16 cellular contexts compared by ENCODE assay signal in genomic region chr6:56996401-56996800, GRCh38. TPM values are rescaled to one million over a fixed set of nuclear protein-coding genes. Genes with fewer than 3 reads are reported as not detected.
"Had no signal": no experiment of that assay in that cellular context is flagged by ENCODE, and none has a peak within 500 bp of the region (broad histone marks: within the 10 kb centered on the region; RNA-seq: fewer than 3 reads in every experiment).

No MANE protein-coding gene starts in this region.

- H3K27me3 ChIP-seq: colonic mucosa, hepatocyte, right atrium auricular region had no signal

- H3K4me1 ChIP-seq: colonic mucosa, right atrium auricular region had no signal

- H3K9me3 ChIP-seq: colonic mucosa had no signal

- H3K4me3 ChIP-seq: colonic mucosa, hepatocyte, right atrium auricular region, smooth muscle cell had no signal

- DNase-seq: colonic mucosa; dermis blood vessel endothelial cell; foreskin melanocyte; head of caudate nucleus; kidney; mesendoderm; naive thymus-derived CD4-positive, alpha-beta T cell; nephron progenitor cell; posterior cingulate gyrus; stimulated activated CD4-positive, alpha-beta T cell treated with anti-CD3 and anti-CD28 coated beads, Interleukin-2, amount 100 ng/mL, for 48 hours; stimulated activated naive CD4-positive, alpha-beta T cell treated with Interleukin-2 at 50 U/mL for 16 hours had no signal

- ATAC-seq: naive thymus-derived CD4-positive, alpha-beta T cell had no signal

- H3K4me1 Mint-ChIP-seq: naive thymus-derived CD4-positive, alpha-beta T cell; nephron progenitor cell had no signal

- FAIRE-seq: endothelial cell of umbilical vein, kidney had no signal

- H3K36me3 ChIP-seq: colonic mucosa, right atrium auricular region had no signal

- H3K27ac ChIP-seq: colonic mucosa, hepatocyte, right atrium auricular region had no signal

- H3K36me3 Mint-ChIP-seq: naive thymus-derived CD4-positive, alpha-beta T cell had no signal

- H3K4me2 ChIP-seq: hepatocyte, smooth muscle cell had no signal

- H3K79me2 ChIP-seq: hepatocyte had no signal

- H3K4me3 Mint-ChIP-seq: naive thymus-derived CD4-positive, alpha-beta T cell; nephron progenitor cell had no signal

- H2AFZ ChIP-seq: hepatocyte had no signal

- H3K27ac Mint-ChIP-seq: naive thymus-derived CD4-positive, alpha-beta T cell; nephron progenitor cell had no signal

RNA-seq across cellular contexts. Expression of gene BEND6, which starts 41.5 kb away (rescaled TPM):
- total RNA-seq: lung microvascular endothelial cell had no signal
